In genomic region chr2:46657042-46657504, GRCh38 we compare ENCODE assay signal across 9 cellular contexts. TPM values are rescaled to one million over a fixed set of nuclear protein-coding genes. Genes with fewer than 3 reads are reported as not detected.
DNase-seq lines count a peak whose midpoint lies in the region; ATAC-seq and TF ChIP-seq lines count a peak whose summit lies in the region.
"Had no signal": no experiment of that assay in that cellular context is flagged by ENCODE, and none has a peak within 500 bp of the region (broad histone marks: within the 10 kb centered on the region; RNA-seq: fewer than 3 reads in every experiment).

No MANE protein-coding gene starts in this region.

- H3K27me3 Mint-ChIP-seq in GM23338 (ENCODE audit: insufficient read depth, low read depth, poor library complexity) = peaks cover 5% of the 10 kb centered on the region

- H3K27ac ChIP-seq in GM23338 (ENCODE audit: low read depth) = no peak overlapping the region
- H3K27ac ChIP-seq in Peyer's patch = peak overlapping the region in 3 of 4 donors; percentile 15 to 34 (median 29)
- no peak overlapping the region for H3K27ac ChIP-seq in prostate gland

- no peaks in the 10 kb centered on the region for H4K20me1 ChIP-seq in GM23338 (replicated peaks; ENCODE audit: insufficient read depth)

- no peaks in the 10 kb centered on the region for H3F3A ChIP-seq in GM23338 (replicated peaks; ENCODE audit: low read depth)

- ATAC-seq in GM23338 = peak; percentile 92
- ATAC-seq in HG02885 (IDR thresholded peaks at IDR 0.05; ENCODE audit: poor library complexity, unreplicated experiment) = no peak
- ATAC-seq in GM19463 (IDR thresholded peaks at IDR 0.05; ENCODE audit: unreplicated experiment) = no peak

- WGBS in prostate gland = 47% methylated on average over 3 of the region's 3 CpGs

- H3K9me3 ChIP-seq in Peyer's patch (no peaks in the 10 kb centered on the region), prostate gland (no peaks in the 10 kb centered on the region)

- peaks cover 5% of the 10 kb centered on the region; the same call in 2 of the 3 replicates for H3K4me1 Mint-ChIP-seq in GM23338

- TF ChIP-seq CTCF in GM23338 (conservative IDR thresholded peaks at IDR 0.05; ENCODE audit: low read depth in 2 of 2) (peak; percentile 59 to 69), Peyer's patch (IDR thresholded peaks at IDR 0.05) (peak; percentile 24 to 58 (median 47)), fibroblast of pulmonary artery (IDR thresholded peaks at IDR 0.05; ENCODE audit: low read length, missing control alignments) (peak; percentile 35), prostate gland (IDR thresholded peaks at IDR 0.05) (peak in 3 of 4 experiments; percentile 24 to 33 (median 26))

- no peak overlapping the region for H3K4me2 ChIP-seq in GM23338

- H3K27me3 ChIP-seq in GM23338 (ENCODE audit: insufficient read depth) (no peaks in the 10 kb centered on the region), Peyer's patch (no peaks in the 10 kb centered on the region), prostate gland (replicated peaks; ENCODE audit: insufficient read depth) (no peaks in the 10 kb centered on the region)

- H2AFZ ChIP-seq in GM23338 = no peak overlapping the region

- no peaks in the 10 kb centered on the region for H3K79me2 ChIP-seq in GM23338 (replicated peaks; ENCODE audit: insufficient read depth)

- no peaks in the 10 kb centered on the region; the same call in 2 of the 3 replicates for H3K9me3 Mint-ChIP-seq in GM23338
- H3K9me3 Mint-ChIP-seq: dendritic cell treated with granulocyte-macrophage colony-stimulating factor and Interleukin-4, amounts not matched to agents 40 ng/mL and 50 ng/mL, for 4 days had no signal

- H3K36me3 Mint-ChIP-seq in GM23338 (ENCODE audit: low read depth) = no peaks in the 10 kb centered on the region

- H3K4me1 ChIP-seq in GM23338 (ENCODE audit: insufficient read depth) = no peaks in the 10 kb centered on the region
- H3K4me1 ChIP-seq in Peyer's patch = peaks cover 0 to 15% (median 0%) of the 10 kb centered on the region in 4 donors
- no peaks in the 10 kb centered on the region for H3K4me1 ChIP-seq in prostate gland (replicated peaks)

- no peak for TF ChIP-seq POLR2A in Peyer's patch (IDR thresholded peaks at IDR 0.05)
- no peak for TF ChIP-seq POLR2A in prostate gland (IDR thresholded peaks at IDR 0.05)

- H3K9me2 ChIP-seq in GM23338 (ENCODE audit: insufficient read depth) = no peaks in the 10 kb centered on the region

- peak; percentile 35 for DNase-seq in AML-193 (lab: John Stamatoyannopoulos, UW)
- DNase-seq in GM23338 (ENCODE audit: low spot score) = peak; percentile 85
- peak in 2 of 3 donors; percentile 22 to 66 for DNase-seq in Peyer's patch
- DNase-seq in fibroblast of pulmonary artery (ENCODE audit: low read depth) = peak; percentile 89
- no peak for DNase-seq in prostate gland (ENCODE audit: low spot score)
- no peak for DNase-seq in AG08396 (ENCODE audit: low spot score)

- H3K4me3 ChIP-seq in GM23338 (no peak overlapping the region), Peyer's patch (no peak overlapping the region), fibroblast of pulmonary artery (replicated peaks; ENCODE audit: low read depth, low read length) (no peak overlapping the region), prostate gland (no peak overlapping the region)

- no peaks in the 10 kb centered on the region for H3K36me3 ChIP-seq in GM23338 (ENCODE audit: insufficient read depth)
- no peaks in the 10 kb centered on the region for H3K36me3 ChIP-seq in Peyer's patch
- H3K36me3 ChIP-seq in prostate gland = no peaks in the 10 kb centered on the region

- intact Hi-C loops in prostate gland (cut with DNase I) = loop anchor here (5.0 kb wide), 1 partner anchor 215 kb away; no protein-coding TSS in a partner anchor

- H3K4me3 Mint-ChIP-seq in GM23338 = no peak overlapping the region
- H3K4me3 Mint-ChIP-seq: dendritic cell treated with granulocyte-macrophage colony-stimulating factor and Interleukin-4, amounts not matched to agents 40 ng/mL and 50 ng/mL, for 4 days had no signal

- no peak overlapping the region for H3K27ac Mint-ChIP-seq in GM23338
- H3K27ac Mint-ChIP-seq: dendritic cell treated with granulocyte-macrophage colony-stimulating factor and Interleukin-4, amounts not matched to agents 40 ng/mL and 50 ng/mL, for 4 days had no signal

TF ChIP-seq in GM23338, 12 proteins besides CTCF, POLR2A, EP300 and RAD21 (continues in another document):
- TF ChIP-seq STAT1 (IDR thresholded peaks at IDR 0.05; ENCODE audit: unreplicated experiment) (no peak), ZNF462 (CRISPR knock-in tag; IDR thresholded peaks at IDR 0.05) (no peak), POLR2AphosphoS5 (IDR thresholded peaks at IDR 0.05; ENCODE audit: low read depth) (no peak)
- TF ChIP-seq, protein P1, sequence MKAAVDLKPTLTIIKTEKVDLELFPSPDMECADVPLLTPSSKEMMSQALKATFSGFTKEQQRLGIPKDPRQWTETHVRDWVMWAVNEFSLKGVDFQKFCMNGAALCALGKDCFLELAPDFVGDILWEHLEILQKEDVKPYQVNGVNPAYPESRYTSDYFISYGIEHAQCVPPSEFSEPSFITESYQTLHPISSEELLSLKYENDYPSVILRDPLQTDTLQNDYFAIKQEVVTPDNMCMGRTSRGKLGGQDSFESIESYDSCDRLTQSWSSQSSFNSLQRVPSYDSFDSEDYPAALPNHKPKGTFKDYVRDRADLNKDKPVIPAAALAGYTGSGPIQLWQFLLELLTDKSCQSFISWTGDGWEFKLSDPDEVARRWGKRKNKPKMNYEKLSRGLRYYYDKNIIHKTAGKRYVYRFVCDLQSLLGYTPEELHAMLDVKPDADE (IDR thresholded peaks at IDR 0.05) = no peak

RNA-seq across cellular contexts. Expression of gene CRIPT, which starts 40.1 kb away (rescaled TPM):
- total RNA-seq in GM23338 (2014; rRNA removed; shearing (Covaris generic)) = 10.8 and 11.1 TPM in 2 replicates
- 26.8 and 27.1 TPM in 2 replicates for polyA plus RNA-seq in GM23338 (2016; fragmentation: Nextera tagmentation; extraction: Ambion mirVana)
- total RNA-seq in Peyer's patch (10 to 100 TPM in 3 of 4 donors, 1 to 10 TPM in 1; 9.9 to 18.2 (median 13.1) TPM), prostate gland (10 to 100 TPM; 16.9 to 18.6 TPM)

RNA-seq across cellular contexts. Expression of gene PIGF, which starts 40.2 kb away (rescaled TPM):
- 41.6 and 44.0 TPM in 2 replicates for total RNA-seq in GM23338 (2014; rRNA removed; shearing (Covaris generic))
- 40.5 and 43.5 TPM in 2 replicates for polyA plus RNA-seq in GM23338 (2016; fragmentation: Nextera tagmentation; extraction: Ambion mirVana)
- total RNA-seq in Peyer's patch (10 to 100 TPM; 11.6 to 22.1 (median 20.0) TPM), prostate gland (10 to 100 TPM; 21.9 to 26.6 TPM)

RNA-seq across cellular contexts. Expression of gene SOCS5, which starts 42.0 kb away (rescaled TPM):
- total RNA-seq in GM23338 (2014; rRNA removed; shearing (Covaris generic)) = 23.9 and 24.1 TPM in 2 replicates
- polyA plus RNA-seq in GM23338 (2016; fragmentation: Nextera tagmentation; extraction: Ambion mirVana) = 5.5 and 5.8 TPM in 2 replicates
- 10 to 100 TPM; 15.1 to 35.5 (median 17.0) TPM for total RNA-seq in Peyer's patch
- 10 to 100 TPM; 18.8 to 30.0 TPM for total RNA-seq in prostate gland

Comparison
In these comparisons a context has a peak if more than half of its experiments do, and no peak if none do; other contexts are left out.
1. DNase-seq: peak in AML-193 (2 of 2), GM23338 (single experiment), Peyer's patch (2 of 3) and fibroblast of pulmonary artery (single experiment); none in prostate gland (single experiment) and AG08396 (single experiment).
2. H3K27ac ChIP-seq: peak in Peyer's patch (3 of 4); none in GM23338 (single experiment) and prostate gland (0 of 2).
3. Peak in every context shown above with its lines, with median percentiles within 50 percentile points of each other: CTCF ChIP-seq.